ENCODE assay signal across 13 cellular contexts in the genomic region with DNA sequence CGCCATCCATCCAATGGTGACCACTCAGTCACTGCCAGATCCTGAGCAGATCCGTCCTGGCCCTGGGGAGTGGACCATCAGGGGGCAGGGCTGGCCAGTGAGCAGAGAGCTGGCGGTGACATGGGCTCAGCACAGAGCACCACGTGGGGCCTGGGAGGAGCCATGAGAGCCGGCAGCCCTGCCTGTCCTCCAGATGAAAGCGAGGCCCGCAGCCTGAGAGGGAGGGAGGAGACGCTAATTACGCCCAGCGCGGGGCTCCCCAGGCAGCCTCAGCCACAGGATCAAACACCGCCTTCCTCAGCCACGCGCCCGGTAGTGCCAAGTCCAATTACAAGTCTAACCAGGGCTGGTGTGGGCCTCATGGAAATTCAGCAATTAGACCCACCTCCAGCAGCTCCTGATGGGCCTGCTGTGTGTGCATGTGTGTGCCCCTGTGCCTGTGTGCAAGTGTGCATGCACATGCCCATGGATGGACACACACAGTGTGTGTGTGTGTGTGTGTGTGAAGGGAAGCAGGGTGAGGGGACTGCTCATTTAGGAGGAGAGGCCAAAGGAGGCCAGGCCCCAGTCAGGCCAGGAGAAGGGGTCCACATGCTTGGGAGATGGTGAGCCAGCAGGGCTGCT.
A peak's percentile ranks its signal among the peaks of the same experiment; 100 is the strongest.
DNase-seq lines count a peak whose midpoint lies in the region; ATAC-seq, FAIRE-seq and TF ChIP-seq lines count a peak whose summit lies in the region.
"Had no signal": no experiment of that assay in that cellular context is flagged by ENCODE, and none has a peak within 500 bp of the region (broad histone marks: within the 10 kb centered on the region; RNA-seq: fewer than 3 reads in every experiment).

No MANE protein-coding gene starts in this region.

- POLR2A ChIA-PET in OCI-LY7 (lab: Charles Lee), result no interaction called here

- no peaks in the 10 kb centered on the region for H3K9me3 ChIP-seq in OCI-LY7 (ENCODE audit: low read length)
- no peaks in the 10 kb centered on the region for H3K9me3 ChIP-seq in HAP-1
- H3K9me3 ChIP-seq: sigmoid colon, vagina had no signal

- FAIRE-seq in urothelium cell line (lab: Jason Lieb, UNC), result no peak

- no peaks in the 10 kb centered on the region for H3K9me2 ChIP-seq in OCI-LY7 (ENCODE audit: insufficient read depth, low read length)

- no peak overlapping the region for H3K4me2 ChIP-seq in OCI-LY7 (ENCODE audit: low read length)

- BruUV-seq in OCI-LY7 (replicated peaks; lab: Mats Ljungman, UMichigan), result no TSS peak

- no peaks in the 10 kb centered on the region for H3K79me2 ChIP-seq in OCI-LY7 (ENCODE audit: insufficient read depth, low read depth, low read length)

- no peak for ATAC-seq in GM21423 (IDR thresholded peaks at IDR 0.05; ENCODE audit: unreplicated experiment)

- peak; percentile 21 for DNase-seq in COLO668 (lab: John Stamatoyannopoulos, UW; ENCODE audit: unreplicated experiment)
- DNase-seq in NCI-H1417 (lab: John Stamatoyannopoulos, UW), result peak; percentile 58 to 96 (median 88)
- DNase-seq in anterior cingulate cortex (lab: John Stamatoyannopoulos, UW), result peak in 39 of 58 donors; percentile 13 to 77 (median 47)
- peak; percentile 12 for DNase-seq in mucosa of gallbladder (ENCODE audit: low spot score)
- DNase-seq in OCI-LY7 (ENCODE audit: low spot score), result no peak
- DNase-seq in urothelium cell line (ENCODE audit: low spot score), result no peak
- no peak for DNase-seq in HAP-1 (ENCODE audit: low spot score in 2 of 2)
- DNase-seq: activated CD4-positive, alpha-beta T cell treated with anti-CD3 and anti-CD28 coated beads, Interleukin-2, amount 50 U/mL, for 4 hours; effector CD8-positive, alpha-beta T cell; NCI-H446 treated with DMSO at 0.1 percent for 48 hours; sigmoid colon had no signal

- no peaks in the 10 kb centered on the region for H3K36me3 ChIP-seq in OCI-LY7 (ENCODE audit: insufficient read depth, low read length)
- no peaks in the 10 kb centered on the region for H3K36me3 ChIP-seq in HAP-1 (replicated peaks)
- H3K36me3 ChIP-seq: sigmoid colon, vagina had no signal

- H2AFZ ChIP-seq in OCI-LY7 (ENCODE audit: low read length), result no peak overlapping the region

- in situ Hi-C loops in HAP-1 (cut with MboI; ENCODE audit: low sequenced_read_pairs), result no loop called here

- H3K4me3 ChIP-seq in OCI-LY7 (ENCODE audit: low read depth, low read length, poor library complexity, severe bottlenecking), result no peak overlapping the region
- no peak overlapping the region for H3K4me3 ChIP-seq in HAP-1
- H3K4me3 ChIP-seq: sigmoid colon, vagina had no signal

- peaks cover 4% of the 10 kb centered on the region; the same call in 1 of the 2 replicates for H3K27me3 ChIP-seq in HAP-1 (ENCODE audit: low read depth)
- H3K27me3 ChIP-seq: sigmoid colon, vagina had no signal

- CTCF ChIA-PET in OCI-LY7 (lab: Charles Lee; ENCODE audit: unreplicated experiment), result no interaction called here

- TF ChIP-seq CTCF in OCI-LY7 (conservative IDR thresholded peaks at IDR 0.05; ENCODE audit: low read length), result no peak

- no peaks in the 10 kb centered on the region for H3K4me1 ChIP-seq in OCI-LY7 (ENCODE audit: insufficient read depth, low read length, poor library complexity, severe bottlenecking)
- H3K4me1 ChIP-seq in HAP-1, result no peaks in the 10 kb centered on the region
- H3K4me1 ChIP-seq: sigmoid colon, vagina had no signal

- H3K27ac ChIP-seq in OCI-LY7 (ENCODE audit: low read depth, low read length, poor library complexity, severe bottlenecking), result no peak overlapping the region
- H3K27ac ChIP-seq: sigmoid colon, vagina had no signal

- intact Hi-C loops in OCI-LY7 (cut with micrococcal nuclease; ENCODE audit: unreplicated experiment), result no loop called here

- H4K20me1 ChIP-seq in OCI-LY7 (ENCODE audit: insufficient read depth, low read length), result no peaks in the 10 kb centered on the region

Comparison
In these comparisons a context has a peak if more than half of its experiments do, and no peak if none do; other contexts are left out.
1. DNase-seq: peak in COLO668 (single experiment), NCI-H1417 (3 of 3), anterior cingulate cortex (39 of 58) and mucosa of gallbladder (single experiment); none in OCI-LY7 (single experiment), urothelium cell line (single experiment) and HAP-1 (0 of 2).